ENCODE assay signal across 8 cellular contexts in the genomic region with DNA sequence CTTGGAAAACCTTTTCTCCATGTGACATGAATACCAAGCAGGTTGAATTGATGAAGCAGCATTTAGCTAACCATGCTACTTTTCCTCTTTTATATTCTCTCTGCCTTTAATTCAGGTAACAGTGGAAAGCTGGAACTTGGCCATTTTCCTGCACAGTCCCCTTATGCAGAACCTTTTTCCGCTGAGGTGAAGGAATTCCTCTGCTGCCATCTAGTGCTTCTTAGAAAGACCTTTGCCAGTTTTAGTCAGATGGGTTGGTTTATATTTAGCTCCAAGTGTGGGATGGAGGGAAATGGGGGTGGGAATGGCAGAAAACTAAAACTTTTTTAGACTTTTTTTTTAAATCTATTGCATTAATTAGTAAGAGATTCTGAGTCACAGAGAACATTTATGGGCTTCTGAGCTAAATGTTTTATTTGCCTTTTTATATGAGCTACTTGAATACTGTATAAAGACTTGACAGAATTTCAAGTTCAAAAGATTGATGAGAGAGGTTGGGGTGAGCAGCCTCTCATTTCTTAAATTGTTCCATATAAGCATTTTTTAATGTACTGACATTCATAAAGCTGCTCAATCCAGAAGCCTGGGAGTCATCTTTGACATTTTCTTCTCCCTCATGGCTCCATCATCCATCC.
DNase-seq lines count a peak whose midpoint lies in the region; ATAC-seq, FAIRE-seq and TF ChIP-seq lines count a peak whose summit lies in the region.

No MANE protein-coding gene starts in this region.

- H3K9me3 ChIP-seq in kidney (ENCODE audit: control insufficient read depth in 1 of 2, low read length in 2 of 2) (no peaks in the 10 kb centered on the region), vagina (no peaks in the 10 kb centered on the region), sigmoid colon (no peaks in the 10 kb centered on the region)

- H3K36me3 ChIP-seq in kidney (ENCODE audit: control insufficient read depth in 1 of 2, insufficient read depth in 2 of 2, low read length in 2 of 2) (no peaks in the 10 kb centered on the region), vagina (no peaks in the 10 kb centered on the region), sigmoid colon (no peaks in the 10 kb centered on the region)

- TF ChIP-seq CTCF in kidney (IDR thresholded peaks at IDR 0.05; ENCODE audit: borderline replicate concordance, extremely low read depth, insufficient read depth): peak; percentile 64
- peak in 2 of 3 experiments; percentile 17 to 33 for TF ChIP-seq CTCF in vagina (IDR thresholded peaks at IDR 0.05)
- TF ChIP-seq CTCF in sigmoid colon (IDR thresholded peaks at IDR 0.05): peak in 2 of 4 experiments; percentile 13 to 37

- TF ChIP-seq EP300 in sigmoid colon (IDR thresholded peaks at IDR 0.05): no peak

- peak; percentile 89 for DNase-seq in DMS79 (lab: John Stamatoyannopoulos, UW)
- DNase-seq in NCI-H524 treated with DMSO at 0.1 percent for 48 hours (lab: John Stamatoyannopoulos, UW): peak; percentile 34
- peak; percentile 44 for DNase-seq in brain pericyte (ENCODE audit: low read depth, low spot score)
- DNase-seq in kidney: no peak
- DNase-seq in vagina (ENCODE audit: extremely low spot score in 2 of 2): no peak
- no peak for DNase-seq in sigmoid colon

- WGBS in sigmoid colon, 2 donors: 4 to 5% methylated on average over 1 of the region's 1 CpG

- no peak for TF ChIP-seq POLR2A in vagina (IDR thresholded peaks at IDR 0.05)
- TF ChIP-seq POLR2A in sigmoid colon (IDR thresholded peaks at IDR 0.05): no peak

- FAIRE-seq in kidney (lab: Jason Lieb, UNC): peak; percentile 97

- H3K4me3 ChIP-seq in kidney (ENCODE audit: low read length in 2 of 2) (no peak overlapping the region), vagina (no peak overlapping the region), sigmoid colon (no peak overlapping the region)

- H3K27me3 ChIP-seq in vagina (no peaks in the 10 kb centered on the region), sigmoid colon (no peaks in the 10 kb centered on the region)

- intact Hi-C loops in kidney (cut with DNase I) (no loop called here), vagina (cut with DNase I) (no loop called here), sigmoid colon (cut with DNase I) (no loop called here)

- no peaks in the 10 kb centered on the region for H3K4me1 ChIP-seq in kidney (ENCODE audit: control insufficient read depth in 1 of 2, insufficient read depth in 1 of 2, low read depth in 1 of 2, low read length in 2 of 2)
- no peaks in the 10 kb centered on the region for H3K4me1 ChIP-seq in vagina
- H3K4me1 ChIP-seq in sigmoid colon: no peaks in the 10 kb centered on the region

- H3K27ac ChIP-seq in kidney (ENCODE audit: low read depth in 2 of 2, low read length in 2 of 2) (no peak overlapping the region), vagina (no peak overlapping the region), sigmoid colon (no peak overlapping the region)

- no peak overlapping the region for H3K9ac ChIP-seq in kidney (ENCODE audit: low read length in 2 of 2)

- ATAC-seq in HG02885 (IDR thresholded peaks at IDR 0.05; ENCODE audit: poor library complexity, unreplicated experiment) (peak; percentile 64), GM18519 (IDR thresholded peaks at IDR 0.05; ENCODE audit: low FRiP score, unreplicated experiment) (no peak)

Comparison
In these comparisons a context has a peak if more than half of its experiments do, and no peak if none do; other contexts are left out.
1. DNase-seq: peak in DMS79 (single experiment), NCI-H524 treated with DMSO at 0.1 percent for 48 hours (single experiment) and brain pericyte (single experiment); none in kidney (single experiment), vagina (0 of 2) and sigmoid colon (single experiment).